ENCODE assay signal across 23 cellular contexts in the genomic region with DNA sequence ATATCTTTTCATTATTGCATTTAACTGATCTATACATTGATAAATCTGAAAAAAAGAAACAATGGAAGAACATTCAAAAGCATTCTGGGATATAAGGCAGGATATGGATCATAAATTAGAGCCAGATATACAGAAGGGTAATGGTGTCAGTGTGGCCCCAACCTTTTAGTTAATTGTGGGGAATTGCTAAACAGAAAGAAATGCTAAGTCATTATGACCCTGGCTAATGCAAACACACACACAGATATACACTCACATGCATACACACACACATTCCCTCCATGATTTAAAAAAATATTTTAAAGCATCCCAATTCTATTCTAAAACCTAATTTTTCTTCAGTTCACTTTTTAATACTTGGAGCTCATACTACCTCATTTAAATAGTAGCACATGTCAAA.
"Had no signal": no experiment of that assay in that cellular context is flagged by ENCODE, and none has a peak within 500 bp of the region (broad histone marks: within the 10 kb centered on the region; RNA-seq: fewer than 3 reads in every experiment).

No MANE protein-coding gene starts in this region.

- H3K4me1 ChIP-seq: colonic mucosa, neural progenitor cell, prostate gland, right atrium auricular region, sigmoid colon, spleen, testis had no signal

- ATAC-seq: esophagus mucosa; left lobe of liver; mucosa of descending colon; stimulated activated memory B cell treated with anti-CD40 and anti-IgM and Interleukin-4, amounts not matched to agents 10 μg/mL and 1 μg/mL and 100 μg/mL, for 72 hours; stimulated activated naive CD8-positive, alpha-beta T cell treated with anti-CD3 and anti-CD28 coated beads, Interleukin-15, Interleukin-2, amounts not matched to agents 100 U/mL and 50 U/mL, for 24 hours had no signal

- H3K9ac ChIP-seq: neural progenitor cell had no signal

- H3K36me3 ChIP-seq: colonic mucosa, neural progenitor cell, prostate gland, right atrium auricular region, sigmoid colon, spleen, tibial artery had no signal

- H3K4me3 ChIP-seq: colonic mucosa, lung, mucosa of descending colon, neural progenitor cell, prostate gland, right atrium auricular region, sigmoid colon, spleen, testis, tibial artery had no signal

- H3K27ac ChIP-seq: colonic mucosa, epithelial cell of prostate, neural progenitor cell, prostate gland, right atrium auricular region, sigmoid colon, spleen, testis, tibial artery had no signal

- H3K4me2 ChIP-seq: neural progenitor cell had no signal

- H3K9me3 ChIP-seq: colonic mucosa, mucosa of descending colon, prostate gland, right atrium auricular region, sigmoid colon, spleen, testis, tibial artery had no signal

- H3K27me3 ChIP-seq: colonic mucosa, neural progenitor cell, right atrium auricular region, sigmoid colon, spleen, testis, tibial artery had no signal

- H2AFZ ChIP-seq: neural progenitor cell had no signal

- DNase-seq: colonic mucosa; effector CD8-positive, alpha-beta T cell; endodermal cell; head of caudate nucleus; kidney; mucosa of descending colon; naive B cell; sigmoid colon; spleen; stimulated activated CD4-positive, alpha-beta T cell treated with anti-CD3 and anti-CD28 coated beads, Interleukin-4, amount 100 ng/mL, for 4 hours; stimulated activated naive CD8-positive, alpha-beta T cell treated with anti-CD3 and anti-CD28 coated beads, Interleukin-15, Interleukin-2, amounts not matched to agents 100 U/mL and 50 U/mL, for 24 hours; substantia nigra; testis; tibial artery had no signal

- FAIRE-seq: frontal cortex, kidney had no signal
